Comparison of ENCODE assay signal across 1 cellular context in the genomic region with DNA sequence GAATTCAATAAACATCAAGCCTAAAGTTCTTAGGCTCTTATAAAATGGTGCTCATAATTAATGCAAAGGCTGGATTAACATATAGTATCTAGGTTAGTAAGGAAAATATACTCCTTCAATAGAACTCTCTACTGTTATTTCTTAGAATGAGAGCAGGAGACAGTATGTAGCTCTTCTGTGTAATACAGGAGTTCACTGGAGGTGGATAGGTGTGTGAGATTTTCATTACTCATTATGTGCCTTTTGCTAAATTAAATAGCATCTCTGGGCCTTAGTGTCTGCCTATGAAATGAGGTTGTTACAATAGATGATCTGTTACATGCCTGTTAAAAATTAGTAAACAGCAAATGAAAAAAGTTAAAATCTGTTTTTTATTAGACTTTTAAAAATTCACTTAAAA.
TF ChIP-seq lines count a peak whose summit lies in the region.

No MANE protein-coding gene starts in this region.

TF ChIP-seq in SK-N-SH treated with all-trans-retinoic acid at 6 μM for 48 hours, 23 proteins besides CTCF, POLR2A, EP300 and RAD21 (continued from another document):
- TF ChIP-seq TCF4 (CRISPR knock-in tag; IDR thresholded peaks at IDR 0.05; ENCODE audit: borderline replicate concordance) (no peak), ZNF565 (CRISPR knock-in tag; conservative IDR thresholded peaks at IDR 0.05; ENCODE audit: low read depth) (no peak), CSDC2 (CRISPR knock-in tag; IDR thresholded peaks at IDR 0.05) (no peak), ZFP30 (CRISPR knock-in tag; IDR thresholded peaks at IDR 0.05) (no peak), ZNF8 (CRISPR knock-in tag; IDR thresholded peaks at IDR 0.05) (no peak), PPARA (CRISPR knock-in tag; IDR thresholded peaks at IDR 0.05; ENCODE audit: borderline replicate concordance) (no peak), GLIS3 (CRISPR knock-in tag; IDR thresholded peaks at IDR 0.05) (no peak), SNAI2 (CRISPR knock-in tag; IDR thresholded peaks at IDR 0.05) (no peak), ARNTL (CRISPR knock-in tag; IDR thresholded peaks at IDR 0.05; ENCODE audit: borderline replicate concordance, low read depth) (no peak)
- TF ChIP-seq, protein P1, sequence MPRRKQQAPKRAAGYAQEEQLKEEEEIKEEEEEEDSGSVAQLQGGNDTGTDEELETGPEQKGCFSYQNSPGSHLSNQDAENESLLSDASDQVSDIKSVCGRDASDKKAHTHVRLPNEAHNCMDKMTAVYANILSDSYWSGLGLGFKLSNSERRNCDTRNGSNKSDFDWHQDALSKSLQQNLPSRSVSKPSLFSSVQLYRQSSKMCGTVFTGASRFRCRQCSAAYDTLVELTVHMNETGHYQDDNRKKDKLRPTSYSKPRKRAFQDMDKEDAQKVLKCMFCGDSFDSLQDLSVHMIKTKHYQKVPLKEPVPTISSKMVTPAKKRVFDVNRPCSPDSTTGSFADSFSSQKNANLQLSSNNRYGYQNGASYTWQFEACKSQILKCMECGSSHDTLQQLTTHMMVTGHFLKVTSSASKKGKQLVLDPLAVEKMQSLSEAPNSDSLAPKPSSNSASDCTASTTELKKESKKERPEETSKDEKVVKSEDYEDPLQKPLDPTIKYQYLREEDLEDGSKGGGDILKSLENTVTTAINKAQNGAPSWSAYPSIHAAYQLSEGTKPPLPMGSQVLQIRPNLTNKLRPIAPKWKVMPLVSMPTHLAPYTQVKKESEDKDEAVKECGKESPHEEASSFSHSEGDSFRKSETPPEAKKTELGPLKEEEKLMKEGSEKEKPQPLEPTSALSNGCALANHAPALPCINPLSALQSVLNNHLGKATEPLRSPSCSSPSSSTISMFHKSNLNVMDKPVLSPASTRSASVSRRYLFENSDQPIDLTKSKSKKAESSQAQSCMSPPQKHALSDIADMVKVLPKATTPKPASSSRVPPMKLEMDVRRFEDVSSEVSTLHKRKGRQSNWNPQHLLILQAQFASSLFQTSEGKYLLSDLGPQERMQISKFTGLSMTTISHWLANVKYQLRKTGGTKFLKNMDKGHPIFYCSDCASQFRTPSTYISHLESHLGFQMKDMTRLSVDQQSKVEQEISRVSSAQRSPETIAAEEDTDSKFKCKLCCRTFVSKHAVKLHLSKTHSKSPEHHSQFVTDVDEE (CRISPR knock-in tag; IDR thresholded peaks at IDR 0.05): no peak
- TF ChIP-seq, protein P2, sequence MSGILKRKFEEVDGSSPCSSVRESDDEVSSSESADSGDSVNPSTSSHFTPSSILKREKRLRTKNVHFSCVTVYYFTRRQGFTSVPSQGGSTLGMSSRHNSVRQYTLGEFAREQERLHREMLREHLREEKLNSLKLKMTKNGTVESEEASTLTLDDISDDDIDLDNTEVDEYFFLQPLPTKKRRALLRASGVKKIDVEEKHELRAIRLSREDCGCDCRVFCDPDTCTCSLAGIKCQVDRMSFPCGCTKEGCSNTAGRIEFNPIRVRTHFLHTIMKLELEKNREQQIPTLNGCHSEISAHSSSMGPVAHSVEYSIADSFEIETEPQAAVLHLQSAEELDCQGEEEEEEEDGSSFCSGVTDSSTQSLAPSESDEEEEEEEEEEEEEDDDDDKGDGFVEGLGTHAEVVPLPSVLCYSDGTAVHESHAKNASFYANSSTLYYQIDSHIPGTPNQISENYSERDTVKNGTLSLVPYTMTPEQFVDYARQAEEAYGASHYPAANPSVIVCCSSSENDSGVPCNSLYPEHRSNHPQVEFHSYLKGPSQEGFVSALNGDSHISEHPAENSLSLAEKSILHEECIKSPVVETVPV (CRISPR knock-in tag; IDR thresholded peaks at IDR 0.05): no peak
